11 cellular contexts compared by ENCODE assay signal in the genomic region with DNA sequence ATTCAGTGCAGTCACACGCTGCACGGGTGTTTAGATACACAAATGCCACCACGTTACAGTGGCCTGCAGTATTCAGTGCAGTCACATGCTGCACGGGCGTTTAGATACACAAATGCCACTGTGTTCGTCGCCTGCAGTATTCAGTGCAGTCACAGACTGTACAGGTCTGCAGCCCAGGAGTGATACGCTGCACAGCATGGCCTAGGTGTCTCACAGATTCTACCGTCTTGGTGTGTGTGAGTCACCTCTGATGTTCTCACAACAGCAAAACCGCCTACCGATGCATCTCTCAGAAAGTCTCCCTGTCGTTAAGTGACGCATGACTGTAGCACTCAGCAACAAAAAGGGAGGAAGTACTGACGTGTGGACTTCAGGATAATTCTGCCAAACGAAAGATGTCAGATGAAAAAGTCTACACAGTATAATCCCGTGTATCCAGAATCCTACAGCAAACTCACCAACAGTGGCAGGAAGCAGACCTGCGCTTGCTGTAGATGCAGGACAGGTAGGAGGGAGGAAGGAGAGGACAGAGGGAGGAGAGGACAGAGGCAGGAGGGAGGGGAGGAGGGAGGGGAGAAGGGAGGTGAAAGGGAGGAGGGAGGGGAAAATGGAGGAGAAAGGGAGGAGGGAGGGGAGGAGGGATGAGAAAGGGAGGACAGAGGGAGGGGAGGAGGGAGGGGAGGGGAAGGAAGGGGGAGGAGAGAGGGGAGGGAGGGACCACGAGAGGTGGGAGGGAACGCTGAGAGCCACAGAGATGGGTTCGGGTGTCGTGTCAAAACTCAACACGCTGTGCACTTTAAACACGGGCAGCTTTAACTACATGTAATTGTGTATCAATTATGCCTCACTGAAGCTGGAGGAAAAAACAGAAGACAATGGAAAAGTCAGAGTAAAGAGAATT. TPM values are rescaled to one million over a fixed set of nuclear protein-coding genes. Genes with fewer than 3 reads are reported as not detected.
DNase-seq lines count a peak whose midpoint lies in the region; ATAC-seq and TF ChIP-seq lines count a peak whose summit lies in the region.
"Had no signal": no experiment of that assay in that cellular context is flagged by ENCODE, and none has a peak within 500 bp of the region (broad histone marks: within the 10 kb centered on the region; RNA-seq: fewer than 3 reads in every experiment).

No MANE protein-coding gene starts in this region.

- peaks cover 2 to 9% of the 10 kb centered on the region in 2 donors for H3K9me3 Mint-ChIP-seq in activated T-cell treated with anti-CD3 and anti-CD28 coated beads, Interleukin-2, amount 50 U/mL, for 72 hours

- TF ChIP-seq CTCF in A673 (conservative IDR thresholded peaks at IDR 0.05; ENCODE audit: low read depth, low read length) (no peak), hepatocyte (IDR thresholded peaks at IDR 0.05; ENCODE audit: poor library complexity) (no peak)

- no peaks in the 10 kb centered on the region for H4K20me1 ChIP-seq in hepatocyte (ENCODE audit: insufficient read depth, poor library complexity, severe bottlenecking)

- peaks cover 3% of the 10 kb centered on the region for H3K9me3 ChIP-seq in A673 (ENCODE audit: low read depth, low read length, poor library complexity, severe bottlenecking)
- no peaks in the 10 kb centered on the region for H3K9me3 ChIP-seq in hepatocyte (ENCODE audit: low read depth)
- H3K9me3 ChIP-seq: SJSA1 had no signal

- H3K4me1 ChIP-seq in A673 (ENCODE audit: insufficient read depth, low read length, poor library complexity, severe bottlenecking) (peaks cover 6% of the 10 kb centered on the region), hepatocyte (ENCODE audit: insufficient read depth) (no peaks in the 10 kb centered on the region)

- peak; percentile 99 to 100 for ATAC-seq in activated T-cell treated with anti-CD3 and anti-CD28 coated beads, Interleukin-2, amount 50 U/mL, for 72 hours (replicated peaks in 1 of 2)
- ATAC-seq in HG03139 (IDR thresholded peaks at IDR 0.05; ENCODE audit: unreplicated experiment), result no peak

- peak overlapping the region; percentile 32 for H3K4me3 ChIP-seq in A673 (ENCODE audit: low read depth, low read length, poor library complexity, severe bottlenecking)
- no peak overlapping the region for H3K4me3 ChIP-seq in hepatocyte
- H3K4me3 ChIP-seq: cardiac muscle cell, SJSA1 had no signal

- peak overlapping the region; percentile 75 for H3K27ac Mint-ChIP-seq in activated T-cell treated with anti-CD3 and anti-CD28 coated beads, Interleukin-2, amount 50 U/mL, for 72 hours

- H3K27me3 ChIP-seq in A673 (replicated peaks; ENCODE audit: insufficient read depth, low read depth, low read length, poor library complexity) (peaks cover 4% of the 10 kb centered on the region), hepatocyte (peaks cover 5% of the 10 kb centered on the region)
- H3K27me3 ChIP-seq: SJSA1 had no signal

- CTCF ChIA-PET in A673 (lab: Charles Lee), result interaction anchor here (0.9 kb wide), 1 partner anchor 11 kb away, joined by 3 read pairs; no protein-coding TSS in a partner anchor

- H2AFZ ChIP-seq in hepatocyte, result no peak overlapping the region

- 81% methylated on average over 21 of the region's 23 CpGs for WGBS in hepatocyte (ENCODE audit: low lambda C conversion rate, missing lambda C conversion rate)

- no peaks in the 10 kb centered on the region for H3K27me3 Mint-ChIP-seq in activated T-cell treated with anti-CD3 and anti-CD28 coated beads, Interleukin-2, amount 50 U/mL, for 72 hours (ENCODE audit: low read depth)

- DNase-seq in A673 (ENCODE audit: low spot score) (peak; percentile 46), RPMI7951 (ENCODE audit: low read depth) (peak; percentile 88), kidney tubule cell (ENCODE audit: low spot score) (peak; percentile 72), pons (ENCODE audit: low spot score) (no peak), DMS153 treated with DMSO at 0.1 percent for 48 hours (lab: John Stamatoyannopoulos, UW; ENCODE audit: unreplicated experiment) (no peak), hepatocyte (ENCODE audit: low spot score) (no peak)
- peak; percentile 55 to 64 for DNase-seq in activated T-cell treated with anti-CD3 and anti-CD28 coated beads, Interleukin-2, amount 50 U/mL, for 72 hours
- DNase-seq: AML-193 had no signal

- no peaks in the 10 kb centered on the region for H3K9me2 ChIP-seq in hepatocyte (replicated peaks; ENCODE audit: insufficient read depth)

- BruUV-seq in A673 (replicated peaks; lab: Mats Ljungman, UMichigan), result no TSS peak

- no peaks in the 10 kb centered on the region for H3K36me3 ChIP-seq in A673 (ENCODE audit: insufficient read depth, low read length, poor library complexity, severe bottlenecking)
- no peaks in the 10 kb centered on the region for H3K36me3 ChIP-seq in hepatocyte (replicated peaks; ENCODE audit: insufficient read depth, low read depth)
- H3K36me3 ChIP-seq: cardiac muscle cell, SJSA1 had no signal

- peaks cover 10% of the 10 kb centered on the region for H3K4me1 Mint-ChIP-seq in activated T-cell treated with anti-CD3 and anti-CD28 coated beads, Interleukin-2, amount 50 U/mL, for 72 hours (ENCODE audit: low read depth)

- no peak overlapping the region for H3K27ac ChIP-seq in A673 (ENCODE audit: low read depth, low read length, poor library complexity, severe bottlenecking)
- H3K27ac ChIP-seq in hepatocyte, result no peak overlapping the region
- H3K27ac ChIP-seq: cardiac muscle cell, SJSA1 had no signal

- POLR2A ChIA-PET in A673 (lab: Charles Lee; ENCODE audit: low non-redundant PET), result no interaction called here

- peaks cover 2 to 8% of the 10 kb centered on the region in 2 donors for H3K36me3 Mint-ChIP-seq in activated T-cell treated with anti-CD3 and anti-CD28 coated beads, Interleukin-2, amount 50 U/mL, for 72 hours (ENCODE audit: insufficient read depth in 2 of 2)

- no peaks in the 10 kb centered on the region for H3K79me2 ChIP-seq in hepatocyte

- intact Hi-C loops in A673 (cut with micrococcal nuclease; ENCODE audit: unreplicated experiment), result no loop called here

- H3K4me3 Mint-ChIP-seq in activated T-cell treated with anti-CD3 and anti-CD28 coated beads, Interleukin-2, amount 50 U/mL, for 72 hours, result peak overlapping the region; percentile 82 to 89

- no peak overlapping the region for H3K4me2 ChIP-seq in hepatocyte

RNA-seq across cellular contexts. Expression of gene PCBP3, which starts 36.3 kb away (rescaled TPM):
- 22.0 and 25.6 TPM in 2 replicates for total RNA-seq in A673 (2021)
- 4.0 and 8.4 TPM in 2 replicates for total RNA-seq in RPMI7951 (2014; rRNA removed; shearing (Covaris generic))
- total RNA-seq in activated T-cell treated with anti-CD3 and anti-CD28 coated beads, Interleukin-2, amount 50 U/mL, for 72 hours, result 10 to 100 TPM; 20.2 to 24.1 TPM
- 3.1 and 5.5 TPM in 2 replicates for total RNA-seq in hepatocyte
- 7.2 and 8.8 TPM in 2 replicates for polyA plus RNA-seq in hepatocyte

Comparison
In these comparisons a context has a peak if more than half of its experiments do, and no peak if none do; other contexts are left out.
1. DNase-seq: peak in A673 (single experiment), RPMI7951 (single experiment), activated T-cell treated with anti-CD3 and anti-CD28 coated beads, Interleukin-2, amount 50 U/mL, for 72 hours (2 of 2) and kidney tubule cell (single experiment); none in pons (single experiment), DMS153 treated with DMSO at 0.1 percent for 48 hours (single experiment) and hepatocyte (single experiment).